ENCODE assay signal across 1 cellular context in the genomic region with DNA sequence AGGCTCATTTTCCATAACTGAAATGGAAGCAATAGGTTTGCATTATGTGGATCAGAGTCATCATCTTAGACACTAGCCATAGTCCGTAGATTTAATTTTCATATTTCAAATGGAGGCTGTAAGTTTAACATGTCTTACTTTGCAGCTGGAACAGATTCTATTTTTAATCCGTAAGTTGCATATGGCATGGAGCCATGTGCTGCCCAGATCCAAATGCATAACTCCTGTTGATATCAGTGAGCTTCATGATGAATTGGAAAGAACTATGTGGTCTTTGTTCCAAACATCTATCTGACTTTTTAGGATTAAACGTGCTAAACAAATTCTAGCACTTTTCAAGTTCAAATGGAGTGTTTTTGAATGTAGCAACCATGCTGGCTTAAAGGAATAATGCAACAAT.
TF ChIP-seq lines count a peak whose summit lies in the region.

No MANE protein-coding gene starts in this region.

TF ChIP-seq in HepG2, 621 proteins besides CTCF, POLR2A, EP300 and RAD21 (continued from another document):
- TF ChIP-seq PAF1 (CRISPR knock-in tag; IDR thresholded peaks at IDR 0.05) (no peak), ZNF275 (CRISPR knock-in tag; IDR thresholded peaks at IDR 0.05; ENCODE audit: borderline replicate concordance) (no peak), HMG20A (CRISPR knock-in tag; IDR thresholded peaks at IDR 0.05; ENCODE audit: borderline replicate concordance) (no peak), ZNF598 (CRISPR knock-in tag; IDR thresholded peaks at IDR 0.05; ENCODE audit: borderline replicate concordance) (no peak)
